Comparison of ENCODE assay signal across 8 cellular contexts in genomic region chr7:92621641-92622429, GRCh38. TPM values are rescaled to one million over a fixed set of nuclear protein-coding genes. Genes with fewer than 3 reads are reported as not detected.
DNase-seq lines count a peak whose midpoint lies in the region; ATAC-seq, FAIRE-seq and TF ChIP-seq lines count a peak whose summit lies in the region.

No MANE protein-coding gene starts in this region.

- H4K20me1 ChIP-seq in neural progenitor cell (ENCODE audit: low read depth) = no peaks in the 10 kb centered on the region

- intact Hi-C loops in activated T-helper 2 cell treated with anti-CD3 and anti-CD28 coated beads, Interferon-gamma antibody, Interleukin-2, Interleukin-4, amounts not matched to agents 10 μg/mL and 5 μg/mL and 100 μg/mL, durations not matched to agents 14 hours and 24 hours and 36 hours (cut with micrococcal nuclease) = loop anchor here (1.0 kb wide), 6 partner anchors 9 to 433 kb away; no protein-coding TSS in a partner anchor
- intact Hi-C loops in MCF 10A (cut with micrococcal nuclease) = loop anchor here (1.0 to 2.0 kb wide), 4 partner anchors 69 to 433 kb away; no protein-coding TSS in a partner anchor

- H3K4me1 ChIP-seq in neural progenitor cell (no peaks in the 10 kb centered on the region), small intestine (ENCODE audit: control insufficient read depth in 2 of 2, insufficient read depth in 1 of 2, low read depth in 1 of 2, low read length in 1 of 2) (peaks cover 0 to 3% of the 10 kb centered on the region in 2 donors)

- H3K79me2 ChIP-seq in neural progenitor cell (ENCODE audit: low read depth) = no peaks in the 10 kb centered on the region

- no peak overlapping the region for H3K4me2 ChIP-seq in neural progenitor cell

- DNase-seq in activated T-helper 2 cell treated with anti-CD3 and anti-CD28 coated beads, Interferon-gamma antibody, Interleukin-2, Interleukin-4, amounts not matched to agents 10 μg/mL and 5 μg/mL and 100 μg/mL, durations not matched to agents 14 hours and 24 hours and 36 hours (ENCODE audit: low spot score) = no peak
- DNase-seq in neural progenitor cell (ENCODE audit: low spot score) (no peak), small intestine (no peak), NCI-H510A treated with DMSO at 0.1 percent for 48 hours (lab: John Stamatoyannopoulos, UW) (no peak), MCF 10A (ENCODE audit: unreplicated experiment) (no peak)
- no peak for DNase-seq in effector CD8-positive, alpha-beta T cell (lab: John Stamatoyannopoulos, UW)

- no peak overlapping the region for H2AFZ ChIP-seq in neural progenitor cell (replicated peaks)

- no peaks in the 10 kb centered on the region for H3F3A ChIP-seq in neural progenitor cell (ENCODE audit: low read depth)

- peaks cover 63% of the 10 kb centered on the region for H3K4me1 Mint-ChIP-seq in activated T-helper 2 cell treated with anti-CD3 and anti-CD28 coated beads, Interferon-gamma antibody, Interleukin-2, Interleukin-4, amounts not matched to agents 10 μg/mL and 5 μg/mL and 100 μg/mL, durations not matched to agents 14 hours and 24 hours and 36 hours (ENCODE audit: low read depth)
- peaks cover 8% of the 10 kb centered on the region for H3K4me1 Mint-ChIP-seq in neural progenitor cell
- peaks cover 22% of the 10 kb centered on the region for H3K4me1 Mint-ChIP-seq in MCF 10A (ENCODE audit: insufficient read depth, unreplicated experiment)

- H3K27me3 ChIP-seq in neural progenitor cell = no peaks in the 10 kb centered on the region
- H3K27me3 ChIP-seq in small intestine (ENCODE audit: control insufficient read depth in 2 of 2, insufficient read depth in 2 of 2, low read length in 2 of 2) = no peaks in the 10 kb centered on the region

- peaks cover 17% of the 10 kb centered on the region for H3K9me3 Mint-ChIP-seq in activated T-helper 2 cell treated with anti-CD3 and anti-CD28 coated beads, Interferon-gamma antibody, Interleukin-2, Interleukin-4, amounts not matched to agents 10 μg/mL and 5 μg/mL and 100 μg/mL, durations not matched to agents 14 hours and 24 hours and 36 hours
- peaks cover 2% of the 10 kb centered on the region for H3K9me3 Mint-ChIP-seq in neural progenitor cell
- no peaks in the 10 kb centered on the region for H3K9me3 Mint-ChIP-seq in MCF 10A (ENCODE audit: unreplicated experiment)

- H3K4me3 Mint-ChIP-seq in activated T-helper 2 cell treated with anti-CD3 and anti-CD28 coated beads, Interferon-gamma antibody, Interleukin-2, Interleukin-4, amounts not matched to agents 10 μg/mL and 5 μg/mL and 100 μg/mL, durations not matched to agents 14 hours and 24 hours and 36 hours (ENCODE audit: low read depth) = peak overlapping the region; percentile 37
- H3K4me3 Mint-ChIP-seq in neural progenitor cell (no peak overlapping the region), MCF 10A (ENCODE audit: unreplicated experiment) (no peak overlapping the region)

- FAIRE-seq in small intestine (lab: Jason Lieb, UNC) = no peak

- TF ChIP-seq CTCF in neural progenitor cell (IDR thresholded peaks at IDR 0.05) = no peak
- TF ChIP-seq CTCF in MCF 10A (IDR thresholded peaks at IDR 0.05; ENCODE audit: unreplicated experiment) = no peak

- H3K36me3 Mint-ChIP-seq in activated T-helper 2 cell treated with anti-CD3 and anti-CD28 coated beads, Interferon-gamma antibody, Interleukin-2, Interleukin-4, amounts not matched to agents 10 μg/mL and 5 μg/mL and 100 μg/mL, durations not matched to agents 14 hours and 24 hours and 36 hours (ENCODE audit: low read depth) = peaks cover 73% of the 10 kb centered on the region
- peaks cover 12% of the 10 kb centered on the region for H3K36me3 Mint-ChIP-seq in neural progenitor cell
- H3K36me3 Mint-ChIP-seq in MCF 10A (ENCODE audit: insufficient read depth, unreplicated experiment) = peaks cover 25% of the 10 kb centered on the region

- H3K36me3 ChIP-seq in neural progenitor cell (no peaks in the 10 kb centered on the region), small intestine (ENCODE audit: control insufficient read depth in 2 of 2, insufficient read depth in 2 of 2, low read length in 2 of 2) (peaks cover 0 to 3% of the 10 kb centered on the region in 2 donors)

- H3K27ac Mint-ChIP-seq in activated T-helper 2 cell treated with anti-CD3 and anti-CD28 coated beads, Interferon-gamma antibody, Interleukin-2, Interleukin-4, amounts not matched to agents 10 μg/mL and 5 μg/mL and 100 μg/mL, durations not matched to agents 14 hours and 24 hours and 36 hours = peak overlapping the region; percentile 87
- H3K27ac Mint-ChIP-seq in neural progenitor cell (peak overlapping the region; percentile 16), MCF 10A (ENCODE audit: low read depth, unreplicated experiment) (no peak overlapping the region)

- H3K27ac ChIP-seq in neural progenitor cell (no peak overlapping the region), small intestine (ENCODE audit: low read depth in 1 of 2, low read length in 1 of 2) (no peak overlapping the region)

- H3K9ac ChIP-seq in neural progenitor cell = no peak overlapping the region

- ATAC-seq in GM19324 (IDR thresholded peaks at IDR 0.05; ENCODE audit: low FRiP score, unreplicated experiment) = peak; percentile 47
- ATAC-seq in HG03066 (IDR thresholded peaks at IDR 0.05; ENCODE audit: low read depth, unreplicated experiment) = peak; percentile 65

- no peaks in the 10 kb centered on the region for H3K27me3 Mint-ChIP-seq in activated T-helper 2 cell treated with anti-CD3 and anti-CD28 coated beads, Interferon-gamma antibody, Interleukin-2, Interleukin-4, amounts not matched to agents 10 μg/mL and 5 μg/mL and 100 μg/mL, durations not matched to agents 14 hours and 24 hours and 36 hours (ENCODE audit: low read depth)
- H3K27me3 Mint-ChIP-seq in neural progenitor cell (ENCODE audit: insufficient read depth, low read depth) = no peaks in the 10 kb centered on the region
- no peaks in the 10 kb centered on the region for H3K27me3 Mint-ChIP-seq in MCF 10A (ENCODE audit: insufficient read depth, unreplicated experiment)

- H3K4me3 ChIP-seq in neural progenitor cell (no peak overlapping the region), small intestine (ENCODE audit: low read depth in 1 of 2, low read length in 2 of 2) (no peak overlapping the region)

- CTCF ChIA-PET in MCF 10A (lab: Yijun Ruan, JAX) = interaction anchor here (0.6 to 3.7 kb wide), 27 partner anchors 8 to 575 kb away, joined by 3 to 48 read pairs (median 5); partner anchors contain the start of gene FAM133B

- POLR2A ChIA-PET in MCF 10A (lab: Yijun Ruan, JAX) = interaction anchor here (0.6 to 2.3 kb wide), 8 partner anchors 7 to 610 kb away, joined by 3 to 6 read pairs (median 3); no protein-coding TSS in a partner anchor

- BruUV-seq in MCF 10A (replicated peaks; lab: Mats Ljungman, UMichigan) = no TSS peak

- H3K9me3 ChIP-seq in neural progenitor cell (ENCODE audit: low read depth) (no peaks in the 10 kb centered on the region), small intestine (ENCODE audit: control insufficient read depth, low read depth) (no peaks in the 10 kb centered on the region)

- 66 to 78% (median 75%) methylated on average over 4 of the region's 4 CpGs for WGBS in small intestine, 3 donors

RNA-seq across cellular contexts. Expression of gene FAM133B, which starts 31.6 kb away (rescaled TPM):
- total RNA-seq in activated T-helper 2 cell treated with anti-CD3 and anti-CD28 coated beads, Interferon-gamma antibody, Interleukin-2, Interleukin-4, amounts not matched to agents 10 μg/mL and 5 μg/mL and 100 μg/mL, durations not matched to agents 14 hours and 24 hours and 36 hours = 39.0 and 39.4 TPM in 2 replicates
- total RNA-seq in neural progenitor cell (ENCODE audit: low replicate concordance) (47.5 and 69.9 TPM in 2 replicates), MCF 10A (2022) (27.8 and 33.7 TPM in 2 replicates)
- 10 to 100 TPM; 14.2 to 25.4 (median 23.7) TPM for polyA plus RNA-seq in small intestine
